11 cellular contexts compared by ENCODE assay signal in the genomic region with DNA sequence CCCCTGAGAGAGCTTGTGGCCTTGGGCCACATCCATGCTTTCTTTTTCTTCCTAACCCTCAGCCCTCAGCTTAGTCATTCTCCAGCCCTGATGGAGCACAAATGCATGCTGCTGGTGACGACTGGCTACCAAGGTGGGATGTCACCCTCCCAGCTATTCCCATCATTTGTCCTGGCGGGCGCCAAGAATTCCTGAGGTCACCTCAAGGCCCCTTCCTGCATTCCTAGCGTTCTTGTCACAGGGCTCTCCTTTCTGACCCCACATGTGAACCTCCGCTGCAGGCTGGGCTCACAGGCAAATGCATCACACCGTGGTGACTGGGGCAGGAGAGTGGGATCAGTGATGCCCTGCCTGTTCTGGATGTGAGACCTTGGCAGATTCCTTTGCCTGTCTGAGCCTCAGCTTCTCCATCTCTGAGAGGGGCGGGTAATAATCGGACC. TPM values are rescaled to one million over a fixed set of nuclear protein-coding genes. Genes with fewer than 3 reads are reported as not detected.
DNase-seq lines count a peak whose midpoint lies in the region; ATAC-seq and TF ChIP-seq lines count a peak whose summit lies in the region.
"Had no signal": no experiment of that assay in that cellular context is flagged by ENCODE, and none has a peak within 500 bp of the region (broad histone marks: within the 10 kb centered on the region; RNA-seq: fewer than 3 reads in every experiment).

No MANE protein-coding gene starts in this region.

- no peak for TF ChIP-seq EP300 in upper lobe of left lung (IDR thresholded peaks at IDR 0.05)

- 63 to 82% methylated on average over 8 of the region's 8 CpGs for WGBS in upper lobe of left lung, 2 donors

- H3K27ac ChIP-seq in upper lobe of left lung: peak overlapping the region in 3 of 4 donors; percentile 56 to 84 (median 71)
- H3K27ac ChIP-seq: WERI-Rb-1 had no signal

- no peak for TF ChIP-seq POLR2A in upper lobe of left lung (IDR thresholded peaks at IDR 0.05)

- DNase-seq in activated T-cell treated with anti-CD3 and anti-CD28 coated beads, Interleukin-2, amount 50 U/mL, for 24 hours: peak; percentile 31
- DNase-seq in activated T-cell treated with anti-CD3 and anti-CD28 coated beads for 4 hours (no peak), iPS-NIHi7 (ENCODE audit: extremely low spot score) (peak; percentile 63), upper lobe of left lung (no peak)
- no peak for DNase-seq in activated T-helper 2 cell treated with anti-CD3 and anti-CD28 coated beads, Interferon-gamma antibody, Interleukin-2, Interleukin-4, amounts not matched to agents 10 μg/mL and 5 μg/mL and 100 μg/mL, durations not matched to agents 14 hours and 24 hours and 36 hours (ENCODE audit: low spot score)
- no peak for DNase-seq in stimulated activated CD4-positive, alpha-beta T cell treated with anti-CD3 and anti-CD28 coated beads, Interleukin-4, amount 100 ng/mL, for 24 hours
- DNase-seq: CD4-positive, alpha-beta memory T cell; MV-4-11; WERI-Rb-1 had no signal

- H3K36me3 ChIP-seq in upper lobe of left lung: no peaks in the 10 kb centered on the region
- H3K36me3 ChIP-seq: WERI-Rb-1 had no signal

- H3K36me3 Mint-ChIP-seq in activated T-cell treated with anti-CD3 and anti-CD28 coated beads, Interleukin-2, amount 50 U/mL, for 24 hours (ENCODE audit: low read depth): no peaks in the 10 kb centered on the region
- peaks cover 4% of the 10 kb centered on the region for H3K36me3 Mint-ChIP-seq in activated T-helper 2 cell treated with anti-CD3 and anti-CD28 coated beads, Interferon-gamma antibody, Interleukin-2, Interleukin-4, amounts not matched to agents 10 μg/mL and 5 μg/mL and 100 μg/mL, durations not matched to agents 14 hours and 24 hours and 36 hours (ENCODE audit: low read depth)
- H3K36me3 Mint-ChIP-seq: CD4-positive, alpha-beta memory T cell had no signal

- H3K4me1 Mint-ChIP-seq in activated T-cell treated with anti-CD3 and anti-CD28 coated beads, Interleukin-2, amount 50 U/mL, for 24 hours (ENCODE audit: low read depth): peaks cover 51% of the 10 kb centered on the region
- peaks cover 46% of the 10 kb centered on the region for H3K4me1 Mint-ChIP-seq in activated T-helper 2 cell treated with anti-CD3 and anti-CD28 coated beads, Interferon-gamma antibody, Interleukin-2, Interleukin-4, amounts not matched to agents 10 μg/mL and 5 μg/mL and 100 μg/mL, durations not matched to agents 14 hours and 24 hours and 36 hours (ENCODE audit: low read depth)

- TF ChIP-seq CTCF in upper lobe of left lung (IDR thresholded peaks at IDR 0.05): no peak

- H3K9me3 ChIP-seq in upper lobe of left lung: no peaks in the 10 kb centered on the region

- intact Hi-C loops in activated T-helper 2 cell treated with anti-CD3 and anti-CD28 coated beads, Interferon-gamma antibody, Interleukin-2, Interleukin-4, amounts not matched to agents 10 μg/mL and 5 μg/mL and 100 μg/mL, durations not matched to agents 14 hours and 24 hours and 36 hours (cut with micrococcal nuclease): loop anchor here (5.0 kb wide), 2 partner anchors 47 to 108 kb away; partner anchors contain the start of gene ALDH4A1

- H3K4me1 ChIP-seq in upper lobe of left lung: peaks cover 11 to 32% (median 25%) of the 10 kb centered on the region in 4 donors

- H3K9me3 Mint-ChIP-seq in activated T-cell treated with anti-CD3 and anti-CD28 coated beads, Interleukin-2, amount 50 U/mL, for 24 hours: no peaks in the 10 kb centered on the region
- H3K9me3 Mint-ChIP-seq in activated T-helper 2 cell treated with anti-CD3 and anti-CD28 coated beads, Interferon-gamma antibody, Interleukin-2, Interleukin-4, amounts not matched to agents 10 μg/mL and 5 μg/mL and 100 μg/mL, durations not matched to agents 14 hours and 24 hours and 36 hours: peaks cover 7% of the 10 kb centered on the region
- H3K9me3 Mint-ChIP-seq: CD4-positive, alpha-beta memory T cell had no signal

- no peak overlapping the region for H3K4me3 Mint-ChIP-seq in activated T-cell treated with anti-CD3 and anti-CD28 coated beads, Interleukin-2, amount 50 U/mL, for 24 hours
- H3K4me3 Mint-ChIP-seq in activated T-helper 2 cell treated with anti-CD3 and anti-CD28 coated beads, Interferon-gamma antibody, Interleukin-2, Interleukin-4, amounts not matched to agents 10 μg/mL and 5 μg/mL and 100 μg/mL, durations not matched to agents 14 hours and 24 hours and 36 hours (ENCODE audit: low read depth): no peak overlapping the region

- H3K27ac Mint-ChIP-seq in activated T-cell treated with anti-CD3 and anti-CD28 coated beads, Interleukin-2, amount 50 U/mL, for 24 hours: peak overlapping the region; percentile 90
- H3K27ac Mint-ChIP-seq in activated T-helper 2 cell treated with anti-CD3 and anti-CD28 coated beads, Interferon-gamma antibody, Interleukin-2, Interleukin-4, amounts not matched to agents 10 μg/mL and 5 μg/mL and 100 μg/mL, durations not matched to agents 14 hours and 24 hours and 36 hours: peak overlapping the region; percentile 89

- no peak overlapping the region for H3K4me3 ChIP-seq in upper lobe of left lung

- peaks cover 8% of the 10 kb centered on the region for H3K27me3 Mint-ChIP-seq in activated T-cell treated with anti-CD3 and anti-CD28 coated beads, Interleukin-2, amount 50 U/mL, for 24 hours
- no peaks in the 10 kb centered on the region for H3K27me3 Mint-ChIP-seq in activated T-helper 2 cell treated with anti-CD3 and anti-CD28 coated beads, Interferon-gamma antibody, Interleukin-2, Interleukin-4, amounts not matched to agents 10 μg/mL and 5 μg/mL and 100 μg/mL, durations not matched to agents 14 hours and 24 hours and 36 hours (ENCODE audit: low read depth)

- ATAC-seq in upper lobe of left lung (ENCODE audit: low FRiP score in 2 of 2) (peak in 1 of 2 donors; percentile 38), HG02623 (IDR thresholded peaks at IDR 0.05; ENCODE audit: unreplicated experiment) (no peak), HG02852 (IDR thresholded peaks at IDR 0.05; ENCODE audit: unreplicated experiment) (no peak)

- H3K27me3 ChIP-seq in upper lobe of left lung: no peaks in the 10 kb centered on the region

RNA-seq across cellular contexts. Expression of gene IFFO2, which starts 53.4 kb away (rescaled TPM):
- total RNA-seq in activated T-helper 2 cell treated with anti-CD3 and anti-CD28 coated beads, Interferon-gamma antibody, Interleukin-2, Interleukin-4, amounts not matched to agents 10 μg/mL and 5 μg/mL and 100 μg/mL, durations not matched to agents 14 hours and 24 hours and 36 hours: 48.5 and 49.4 TPM in 2 replicates
- 10 to 100 TPM in 3 of 6 donors, 1 to 10 TPM in 3; 9.2 to 19.3 (median 11.0) TPM for total RNA-seq in upper lobe of left lung

Comparison
In these comparisons a context has a peak if more than half of its experiments do, and no peak if none do; other contexts are left out.
1. DNase-seq: peak in activated T-cell treated with anti-CD3 and anti-CD28 coated beads, Interleukin-2, amount 50 U/mL, for 24 hours (single experiment) and iPS-NIHi7 (single experiment); none in activated T-cell treated with anti-CD3 and anti-CD28 coated beads for 4 hours (single experiment), activated T-helper 2 cell treated with anti-CD3 and anti-CD28 coated beads, Interferon-gamma antibody, Interleukin-2, Interleukin-4, amounts not matched to agents 10 μg/mL and 5 μg/mL and 100 μg/mL, durations not matched to agents 14 hours and 24 hours and 36 hours (single experiment), upper lobe of left lung (0 of 2) and stimulated activated CD4-positive, alpha-beta T cell treated with anti-CD3 and anti-CD28 coated beads, Interleukin-4, amount 100 ng/mL, for 24 hours (single experiment).